ENCODE assay signal across 19 cellular contexts in the genomic region with DNA sequence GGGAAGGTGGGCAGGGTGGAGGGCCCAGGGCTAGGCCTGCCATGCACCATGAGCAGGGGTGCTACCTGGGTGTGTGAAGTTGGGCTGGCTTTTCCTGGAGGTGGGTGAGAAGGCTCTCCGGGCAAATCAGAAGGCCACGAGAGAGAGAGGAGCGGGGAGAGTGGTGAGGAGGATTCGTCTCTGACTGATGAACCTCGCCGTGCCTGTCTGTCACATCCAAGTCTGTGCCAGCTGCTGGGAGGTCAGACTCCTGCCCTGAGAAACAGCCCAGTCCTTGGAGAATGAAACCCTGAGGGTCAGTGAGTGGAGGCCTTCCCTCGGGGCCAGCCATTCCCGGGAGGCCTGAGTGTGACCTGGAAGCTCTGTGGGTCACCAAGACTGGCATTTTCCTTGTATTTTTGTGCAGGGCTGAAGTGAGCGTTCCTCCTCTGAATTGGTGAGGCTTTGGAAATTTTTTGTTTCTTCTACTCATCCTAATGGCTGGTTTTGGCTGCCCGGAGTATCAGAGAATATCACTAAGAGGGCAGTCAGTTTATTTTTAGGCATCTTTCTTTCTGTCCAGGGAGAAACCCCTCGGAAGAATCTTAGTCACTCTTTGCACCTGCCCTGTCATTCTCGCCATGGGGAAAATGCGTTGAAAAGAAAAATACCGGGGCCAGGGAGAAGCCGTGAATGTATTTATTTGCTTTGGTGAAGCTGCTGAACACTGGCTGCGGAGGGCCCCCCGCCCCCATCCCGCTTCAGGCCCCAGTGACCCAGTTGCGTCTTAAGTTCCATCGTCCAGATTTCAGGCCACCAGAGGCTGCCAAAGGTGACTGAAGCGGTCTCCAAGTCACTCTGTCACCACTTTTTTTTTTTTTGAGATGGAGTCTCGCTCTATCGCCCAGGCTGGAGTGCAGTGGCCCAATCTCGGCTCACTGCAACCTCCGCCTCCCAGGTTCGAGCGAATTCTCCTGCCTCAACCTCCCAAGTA. TPM values are rescaled to one million over a fixed set of nuclear protein-coding genes. Genes with fewer than 3 reads are reported as not detected.
DNase-seq lines count a peak whose midpoint lies in the region; ATAC-seq and TF ChIP-seq lines count a peak whose summit lies in the region.
"Had no signal": no experiment of that assay in that cellular context is flagged by ENCODE, and none has a peak within 500 bp of the region (broad histone marks: within the 10 kb centered on the region; RNA-seq: fewer than 3 reads in every experiment).

No MANE protein-coding gene starts in this region.

- H3K27me3 Mint-ChIP-seq in naive B cell (no peaks in the 10 kb centered on the region), GM23338 (ENCODE audit: insufficient read depth, low read depth, poor library complexity) (peaks cover 9% of the 10 kb centered on the region)
- H3K27me3 Mint-ChIP-seq: activated CD4-positive, alpha-beta memory T cell treated with anti-CD3 and anti-CD28 coated beads for 36 hours; CD4-positive, alpha-beta T cell; stimulated activated naive CD8-positive, alpha-beta T cell treated with anti-CD3 and anti-CD28 coated beads, Interleukin-15, amount 100 ng/mL, for 72 hours had no signal

- intact Hi-C loops in adrenal gland (cut with DNase I) = no loop called here

- H3K4me3 Mint-ChIP-seq in naive B cell (peak overlapping the region in 1 of 8 donors; percentile 59), GM23338 (no peak overlapping the region)
- no peak overlapping the region for H3K4me3 Mint-ChIP-seq in stimulated activated effector memory CD8-positive, alpha-beta T cell treated with anti-CD3 and anti-CD28 coated beads, Interleukin-12 subunit alpha, Interleukin-12 subunit beta, amount 100 ng/mL, for 72 hours
- H3K4me3 Mint-ChIP-seq: activated CD4-positive, alpha-beta memory T cell treated with anti-CD3 and anti-CD28 coated beads for 36 hours; CD4-positive, alpha-beta T cell; stimulated activated naive CD8-positive, alpha-beta T cell treated with anti-CD3 and anti-CD28 coated beads, Interleukin-15, amount 100 ng/mL, for 72 hours had no signal

- no peaks in the 10 kb centered on the region; the same call in 1 of the 2 replicates for H4K20me1 ChIP-seq in GM23338 (replicated peaks; ENCODE audit: insufficient read depth)

- no peak overlapping the region for H3K4me2 ChIP-seq in GM23338
- H3K4me2 ChIP-seq: KMS-11 had no signal

- H3K27me3 ChIP-seq in adrenal gland (no peaks in the 10 kb centered on the region), GM23338 (ENCODE audit: insufficient read depth) (no peaks in the 10 kb centered on the region)
- H3K27me3 ChIP-seq: heart right ventricle, upper lobe of right lung had no signal

- peaks cover 0 to 25% of the 10 kb centered on the region in 2 donors for H3K36me3 ChIP-seq in adrenal gland (replicated peaks in 1 of 2)
- no peaks in the 10 kb centered on the region for H3K36me3 ChIP-seq in GM23338 (ENCODE audit: insufficient read depth)

- no peaks in the 10 kb centered on the region for H3K79me2 ChIP-seq in GM23338 (replicated peaks; ENCODE audit: insufficient read depth)

- WGBS in adrenal gland, 4 donors = 71 to 76% (median 72%) methylated on average over 25 to 27 of the region's 27 CpGs

- H3K9me2 ChIP-seq in GM23338 (ENCODE audit: insufficient read depth) = no peaks in the 10 kb centered on the region

- H3K9me3 Mint-ChIP-seq in naive B cell = no peaks in the 10 kb centered on the region
- no peaks in the 10 kb centered on the region for H3K9me3 Mint-ChIP-seq in stimulated activated effector memory CD8-positive, alpha-beta T cell treated with anti-CD3 and anti-CD28 coated beads, Interleukin-12 subunit alpha, Interleukin-12 subunit beta, amount 100 ng/mL, for 72 hours
- no peaks in the 10 kb centered on the region; the same call in 2 of the 3 replicates for H3K9me3 Mint-ChIP-seq in GM23338
- H3K9me3 Mint-ChIP-seq: activated CD4-positive, alpha-beta memory T cell treated with anti-CD3 and anti-CD28 coated beads for 36 hours; CD4-positive, alpha-beta T cell; stimulated activated naive CD8-positive, alpha-beta T cell treated with anti-CD3 and anti-CD28 coated beads, Interleukin-15, amount 100 ng/mL, for 72 hours had no signal

- H3K4me3 ChIP-seq in adrenal gland (no peak overlapping the region), GM23338 (no peak overlapping the region)
- H3K4me3 ChIP-seq: heart right ventricle, upper lobe of right lung had no signal

- TF ChIP-seq POLR2A in adrenal gland (IDR thresholded peaks at IDR 0.05) = no peak

- peak overlapping the region in 4 of 6 donors; percentile 7 to 87 (median 80) for H3K27ac Mint-ChIP-seq in naive B cell
- peak overlapping the region; percentile 12 for H3K27ac Mint-ChIP-seq in stimulated activated effector memory CD8-positive, alpha-beta T cell treated with anti-CD3 and anti-CD28 coated beads, Interleukin-12 subunit alpha, Interleukin-12 subunit beta, amount 100 ng/mL, for 72 hours
- no peak overlapping the region for H3K27ac Mint-ChIP-seq in GM23338
- H3K27ac Mint-ChIP-seq: activated CD4-positive, alpha-beta memory T cell treated with anti-CD3 and anti-CD28 coated beads for 36 hours had no signal

- no peaks in the 10 kb centered on the region for H3F3A ChIP-seq in GM23338 (replicated peaks; ENCODE audit: low read depth)

- peak; percentile 81 for DNase-seq in LHCN-M2 (ENCODE audit: low read depth)
- DNase-seq in adrenal gland = peak in 3 of 7 donors; percentile 45 to 68 (median 66)
- no peak for DNase-seq in naive B cell
- DNase-seq in stimulated activated effector memory CD8-positive, alpha-beta T cell treated with anti-CD3 and anti-CD28 coated beads, Interleukin-12 subunit alpha, Interleukin-12 subunit beta, amount 100 ng/mL, for 72 hours (ENCODE audit: low spot score in 2 of 2) = no peak
- DNase-seq in COLO829 (ENCODE audit: low spot score) = no peak
- DNase-seq in epidermal melanocyte (ENCODE audit: insufficient read length, low spot score) = no peak
- no peak for DNase-seq in GM23338 (ENCODE audit: low spot score)
- DNase-seq: activated CD4-positive, alpha-beta memory T cell treated with anti-CD3 and anti-CD28 coated beads for 36 hours; amniotic stem cell; CD4-positive, alpha-beta T cell; heart right ventricle; NCI-H1694; NCI-H526; stimulated activated CD4-positive, alpha-beta T cell treated with anti-CD3 and anti-CD28 coated beads, Interleukin-12 subunit alpha, Interleukin-12 subunit beta, amount 100 ng/mL, for 4 hours; stimulated activated CD4-positive, alpha-beta T cell treated with anti-CD3 and anti-CD28 coated beads, Interleukin-4, amount 100 ng/mL, for 4 hours; stimulated activated naive CD8-positive, alpha-beta T cell treated with anti-CD3 and anti-CD28 coated beads, Interleukin-15, amount 100 ng/mL, for 72 hours; upper lobe of right lung had no signal

- ATAC-seq in naive B cell (ENCODE audit: low read depth in 2 of 2) (no peak), GM23338 (no peak)
- ATAC-seq in stimulated activated effector memory CD8-positive, alpha-beta T cell treated with anti-CD3 and anti-CD28 coated beads, Interleukin-12 subunit alpha, Interleukin-12 subunit beta, amount 100 ng/mL, for 72 hours = no peak
- ATAC-seq: heart right ventricle, left colon had no signal

- H3K36me3 Mint-ChIP-seq in naive B cell = no peaks in the 10 kb centered on the region
- H3K36me3 Mint-ChIP-seq in stimulated activated effector memory CD8-positive, alpha-beta T cell treated with anti-CD3 and anti-CD28 coated beads, Interleukin-12 subunit alpha, Interleukin-12 subunit beta, amount 100 ng/mL, for 72 hours = peaks cover 19% of the 10 kb centered on the region
- no peaks in the 10 kb centered on the region; the same call in 2 of the 3 replicates for H3K36me3 Mint-ChIP-seq in GM23338 (ENCODE audit: low read depth)

- H3K4me1 Mint-ChIP-seq in naive B cell = peaks cover under 1 to 7% (median 5%) of the 10 kb centered on the region in 3 donors
- H3K4me1 Mint-ChIP-seq in stimulated activated effector memory CD8-positive, alpha-beta T cell treated with anti-CD3 and anti-CD28 coated beads, Interleukin-12 subunit alpha, Interleukin-12 subunit beta, amount 100 ng/mL, for 72 hours = peaks cover under 1% of the 10 kb centered on the region
- no peaks in the 10 kb centered on the region for H3K4me1 Mint-ChIP-seq in GM23338

- H2AFZ ChIP-seq in GM23338 = no peak overlapping the region

- no peaks in the 10 kb centered on the region for H3K9me3 ChIP-seq in adrenal gland (replicated peaks in 1 of 3)
- H3K9me3 ChIP-seq: heart right ventricle, upper lobe of right lung had no signal

- H3K4me1 ChIP-seq in adrenal gland (replicated peaks in 1 of 2) (peaks cover 0 to 18% of the 10 kb centered on the region in 2 donors), GM23338 (ENCODE audit: insufficient read depth) (no peaks in the 10 kb centered on the region)

- H3K27ac ChIP-seq in adrenal gland (peak overlapping the region in 3 of 5 donors; percentile 16 to 59 (median 55)), GM23338 (ENCODE audit: low read depth) (no peak overlapping the region)
- H3K27ac ChIP-seq: KMS-11, upper lobe of right lung had no signal

- TF ChIP-seq CTCF in adrenal gland (IDR thresholded peaks at IDR 0.05) = no peak
- no peak for TF ChIP-seq CTCF in GM23338 (conservative IDR thresholded peaks at IDR 0.05; ENCODE audit: low read depth in 2 of 2)

TF ChIP-seq in GM23338, 12 proteins besides CTCF, POLR2A, EP300 and RAD21 (continues in another document):
- TF ChIP-seq NANOG (IDR thresholded peaks at IDR 0.05; ENCODE audit: borderline replicate concordance) (no peak), JUNB (IDR thresholded peaks at IDR 0.05; ENCODE audit: unreplicated experiment) (no peak)

RNA-seq across cellular contexts. Expression of gene AP5Z1, which starts 6.5 kb away (rescaled TPM):
- total RNA-seq in LHCN-M2 (2014; rRNA removed) = 42.9 and 45.6 TPM in 2 replicates
- 33.6 TPM for polyA plus RNA-seq in LHCN-M2 (2012)
- 10 to 100 TPM; 35.2 to 68.4 (median 49.5) TPM for total RNA-seq in adrenal gland
- polyA plus RNA-seq in adrenal gland = 100 to 1,000 TPM in 2 of 3 donors, 1 to 10 TPM in 1; 8.4 to 188 (median 112) TPM
- polyA plus RNA-seq in naive B cell (ENCODE audit: low read depth in 6 of 6) = 10 to 100 TPM; 27.8 to 52.3 (median 37.3) TPM
- 28.8 and 31.2 TPM in 2 replicates for total RNA-seq in GM23338 (2014; rRNA removed; shearing (Covaris generic))
- 16.3 and 16.4 TPM in 2 replicates for polyA plus RNA-seq in GM23338 (2016; fragmentation: Nextera tagmentation; extraction: Ambion mirVana)
